2 cellular contexts compared by ENCODE assay signal in the genomic region with DNA sequence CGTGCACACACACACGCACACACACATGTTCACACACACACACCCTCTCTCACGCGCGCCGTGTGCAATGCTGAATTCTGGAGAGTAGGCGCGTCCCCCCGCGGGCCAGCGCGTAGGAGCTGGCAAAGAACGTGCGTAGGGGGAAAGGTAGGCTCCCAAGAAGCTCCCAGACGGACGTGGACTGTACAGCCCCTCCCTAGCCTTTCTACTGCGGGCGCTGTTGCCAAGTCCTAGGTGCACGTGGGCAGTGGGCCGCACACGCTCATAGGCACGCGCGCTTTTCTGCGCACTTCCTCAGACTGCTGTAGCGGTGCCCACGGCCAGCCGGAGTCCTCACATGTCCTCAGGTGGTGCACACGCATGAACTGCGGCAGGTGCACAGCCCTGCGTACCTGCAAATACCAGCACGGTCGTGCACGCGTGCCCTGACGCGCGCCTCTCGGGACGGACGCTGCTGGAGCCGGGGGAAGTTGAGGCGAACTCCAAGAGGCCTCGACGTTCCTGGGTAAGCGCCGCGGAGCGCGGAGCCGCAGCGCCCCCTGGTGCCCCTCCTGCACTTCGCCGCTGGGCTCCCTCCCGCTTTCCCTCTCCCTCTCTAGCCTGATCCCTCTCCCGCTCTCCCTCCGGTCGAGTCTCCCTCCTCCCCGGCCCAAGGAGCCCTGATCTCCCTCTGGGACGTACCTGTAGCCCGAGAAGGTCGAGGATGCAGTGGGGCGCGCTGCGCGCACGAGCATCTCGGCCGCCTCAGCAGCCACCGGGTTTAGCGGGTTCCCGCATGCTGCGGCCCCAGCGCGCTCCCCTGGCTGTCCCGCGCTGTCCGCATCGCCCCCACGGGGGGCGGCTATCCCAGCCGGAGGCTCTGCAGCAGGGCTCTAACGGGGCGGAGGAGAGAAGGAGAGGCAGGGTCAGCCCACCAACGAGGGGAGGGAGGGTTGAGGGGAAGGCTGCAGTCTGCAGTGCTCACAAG.
A peak's percentile ranks its signal among the peaks of the same experiment; 100 is the strongest.
TF ChIP-seq lines count a peak whose summit lies in the region.

No MANE protein-coding gene starts in this region.

TF ChIP-seq in GM23338, 12 proteins besides CTCF, POLR2A, EP300 and RAD21:
- no peak for TF ChIP-seq POLR2AphosphoS5 (IDR thresholded peaks at IDR 0.05; ENCODE audit: low read depth)
- TF ChIP-seq EZH2 (IDR thresholded peaks at IDR 0.05; ENCODE audit: low read depth, unreplicated experiment), result peak; percentile 10
- TF ChIP-seq, protein P1, sequence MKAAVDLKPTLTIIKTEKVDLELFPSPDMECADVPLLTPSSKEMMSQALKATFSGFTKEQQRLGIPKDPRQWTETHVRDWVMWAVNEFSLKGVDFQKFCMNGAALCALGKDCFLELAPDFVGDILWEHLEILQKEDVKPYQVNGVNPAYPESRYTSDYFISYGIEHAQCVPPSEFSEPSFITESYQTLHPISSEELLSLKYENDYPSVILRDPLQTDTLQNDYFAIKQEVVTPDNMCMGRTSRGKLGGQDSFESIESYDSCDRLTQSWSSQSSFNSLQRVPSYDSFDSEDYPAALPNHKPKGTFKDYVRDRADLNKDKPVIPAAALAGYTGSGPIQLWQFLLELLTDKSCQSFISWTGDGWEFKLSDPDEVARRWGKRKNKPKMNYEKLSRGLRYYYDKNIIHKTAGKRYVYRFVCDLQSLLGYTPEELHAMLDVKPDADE (IDR thresholded peaks at IDR 0.05), result peak; percentile 48

TF ChIP-seq in GM12878, 131 proteins besides CTCF, POLR2A, EP300 and RAD21 (continues in another document):
- TF ChIP-seq ZBED1 (IDR thresholded peaks at IDR 0.05; ENCODE audit: borderline replicate concordance) (no peak), ESRRA (IDR thresholded peaks at IDR 0.05; ENCODE audit: low read length) (no peak), ASH2L (IDR thresholded peaks at IDR 0.05; ENCODE audit: borderline replicate concordance, low read depth) (no peak), LARP7 (IDR thresholded peaks at IDR 0.05) (no peak), SREBF1 (IDR thresholded peaks at IDR 0.05; ENCODE audit: low read length) (no peak), NBN (IDR thresholded peaks at IDR 0.05) (peak; percentile 21; the same call in 1 of the 2 replicates), JUNB (IDR thresholded peaks at IDR 0.05) (no peak), GATAD2B (conservative IDR thresholded peaks at IDR 0.05; ENCODE audit: low read depth) (peak; percentile 67; the same call in 1 of the 2 replicates), MEF2A (IDR thresholded peaks at IDR 0.05; ENCODE audit: insufficient read depth, low read depth, low read length) (no peak), RELA (IDR thresholded peaks at IDR 0.05; ENCODE audit: borderline replicate concordance, partially characterized antibody) (no peak), MTA3 (IDR thresholded peaks at IDR 0.05; ENCODE audit: borderline replicate concordance, low read length) (no peak), TBL1XR1 (IDR thresholded peaks at IDR 0.05; ENCODE audit: low read depth, low read length) (no peak), CHD1 (IDR thresholded peaks at IDR 0.05; ENCODE audit: low read depth, low read length) (no peak), IKZF1 (conservative IDR thresholded peaks at IDR 0.05) (peak; percentile 80), BRCA1 (IDR thresholded peaks at IDR 0.05; ENCODE audit: low read depth, low read length) (no peak), ZNF24 (IDR thresholded peaks at IDR 0.05) (no peak; the same call in 1 of the 2 replicates), MTA2 (IDR thresholded peaks at IDR 0.05; ENCODE audit: low read depth) (no peak), CHD2 (IDR thresholded peaks at IDR 0.05; ENCODE audit: borderline replicate concordance, low read depth, low read length) (no peak), ZNF384 (IDR thresholded peaks at IDR 0.05; ENCODE audit: borderline replicate concordance, low read depth, low read length) (no peak), RAD51 (IDR thresholded peaks at IDR 0.05) (no peak), ETV6 (conservative IDR thresholded peaks at IDR 0.05 in 1 of 2, IDR thresholded peaks at IDR 0.05 in 1 of 2; ENCODE audit: borderline replicate concordance in 1 of 2, low read depth in 1 of 2) (no peak), SUPT20H (IDR thresholded peaks at IDR 0.05; ENCODE audit: borderline replicate concordance, control insufficient read depth, low read depth, low read length) (no peak), MYC (IDR thresholded peaks at IDR 0.05; ENCODE audit: insufficient read depth, insufficient read length, insufficient replicate concordance, low read length, severe bottlenecking) (peak; percentile 70)
- TF ChIP-seq, protein P2, sequence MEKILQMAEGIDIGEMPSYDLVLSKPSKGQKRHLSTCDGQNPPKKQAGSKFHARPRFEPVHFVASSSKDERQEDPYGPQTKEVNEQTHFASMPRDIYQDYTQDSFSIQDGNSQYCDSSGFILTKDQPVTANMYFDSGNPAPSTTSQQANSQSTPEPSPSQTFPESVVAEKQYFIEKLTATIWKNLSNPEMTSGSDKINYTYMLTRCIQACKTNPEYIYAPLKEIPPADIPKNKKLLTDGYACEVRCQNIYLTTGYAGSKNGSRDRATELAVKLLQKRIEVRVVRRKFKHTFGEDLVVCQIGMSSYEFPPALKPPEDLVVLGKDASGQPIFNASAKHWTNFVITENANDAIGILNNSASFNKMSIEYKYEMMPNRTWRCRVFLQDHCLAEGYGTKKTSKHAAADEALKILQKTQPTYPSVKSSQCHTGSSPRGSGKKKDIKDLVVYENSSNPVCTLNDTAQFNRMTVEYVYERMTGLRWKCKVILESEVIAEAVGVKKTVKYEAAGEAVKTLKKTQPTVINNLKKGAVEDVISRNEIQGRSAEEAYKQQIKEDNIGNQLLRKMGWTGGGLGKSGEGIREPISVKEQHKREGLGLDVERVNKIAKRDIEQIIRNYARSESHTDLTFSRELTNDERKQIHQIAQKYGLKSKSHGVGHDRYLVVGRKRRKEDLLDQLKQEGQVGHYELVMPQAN (conservative IDR thresholded peaks at IDR 0.05), result 0 out of 2 replicates have a peak, but pooled peaks have one; percentile 62
- TF ChIP-seq, protein P3, sequence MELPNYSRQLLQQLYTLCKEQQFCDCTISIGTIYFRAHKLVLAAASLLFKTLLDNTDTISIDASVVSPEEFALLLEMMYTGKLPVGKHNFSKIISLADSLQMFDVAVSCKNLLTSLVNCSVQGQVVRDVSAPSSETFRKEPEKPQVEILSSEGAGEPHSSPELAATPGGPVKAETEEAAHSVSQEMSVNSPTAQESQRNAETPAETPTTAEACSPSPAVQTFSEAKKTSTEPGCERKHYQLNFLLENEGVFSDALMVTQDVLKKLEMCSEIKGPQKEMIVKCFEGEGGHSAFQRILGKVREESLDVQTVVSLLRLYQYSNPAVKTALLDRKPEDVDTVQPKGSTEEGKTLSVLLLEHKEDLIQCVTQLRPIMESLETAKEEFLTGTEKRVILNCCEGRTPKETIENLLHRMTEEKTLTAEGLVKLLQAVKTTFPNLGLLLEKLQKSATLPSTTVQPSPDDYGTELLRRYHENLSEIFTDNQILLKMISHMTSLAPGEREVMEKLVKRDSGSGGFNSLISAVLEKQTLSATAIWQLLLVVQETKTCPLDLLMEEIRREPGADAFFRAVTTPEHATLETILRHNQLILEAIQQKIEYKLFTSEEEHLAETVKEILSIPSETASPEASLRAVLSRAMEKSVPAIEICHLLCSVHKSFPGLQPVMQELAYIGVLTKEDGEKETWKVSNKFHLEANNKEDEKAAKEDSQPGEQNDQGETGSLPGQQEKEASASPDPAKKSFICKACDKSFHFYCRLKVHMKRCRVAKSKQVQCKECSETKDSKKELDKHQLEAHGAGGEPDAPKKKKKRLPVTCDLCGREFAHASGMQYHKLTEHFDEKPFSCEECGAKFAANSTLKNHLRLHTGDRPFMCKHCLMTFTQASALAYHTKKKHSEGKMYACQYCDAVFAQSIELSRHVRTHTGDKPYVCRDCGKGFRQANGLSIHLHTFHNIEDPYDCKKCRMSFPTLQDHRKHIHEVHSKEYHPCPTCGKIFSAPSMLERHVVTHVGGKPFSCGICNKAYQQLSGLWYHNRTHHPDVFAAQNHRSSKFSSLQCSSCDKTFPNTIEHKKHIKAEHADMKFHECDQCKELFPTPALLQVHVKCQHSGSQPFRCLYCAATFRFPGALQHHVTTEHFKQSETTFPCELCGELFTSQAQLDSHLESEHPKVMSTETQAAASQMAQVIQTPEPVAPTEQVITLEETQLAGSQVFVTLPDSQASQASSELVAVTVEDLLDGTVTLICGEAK (IDR thresholded peaks at IDR 0.05; ENCODE audit: borderline replicate concordance), result no peak
- TF ChIP-seq, protein P4, sequence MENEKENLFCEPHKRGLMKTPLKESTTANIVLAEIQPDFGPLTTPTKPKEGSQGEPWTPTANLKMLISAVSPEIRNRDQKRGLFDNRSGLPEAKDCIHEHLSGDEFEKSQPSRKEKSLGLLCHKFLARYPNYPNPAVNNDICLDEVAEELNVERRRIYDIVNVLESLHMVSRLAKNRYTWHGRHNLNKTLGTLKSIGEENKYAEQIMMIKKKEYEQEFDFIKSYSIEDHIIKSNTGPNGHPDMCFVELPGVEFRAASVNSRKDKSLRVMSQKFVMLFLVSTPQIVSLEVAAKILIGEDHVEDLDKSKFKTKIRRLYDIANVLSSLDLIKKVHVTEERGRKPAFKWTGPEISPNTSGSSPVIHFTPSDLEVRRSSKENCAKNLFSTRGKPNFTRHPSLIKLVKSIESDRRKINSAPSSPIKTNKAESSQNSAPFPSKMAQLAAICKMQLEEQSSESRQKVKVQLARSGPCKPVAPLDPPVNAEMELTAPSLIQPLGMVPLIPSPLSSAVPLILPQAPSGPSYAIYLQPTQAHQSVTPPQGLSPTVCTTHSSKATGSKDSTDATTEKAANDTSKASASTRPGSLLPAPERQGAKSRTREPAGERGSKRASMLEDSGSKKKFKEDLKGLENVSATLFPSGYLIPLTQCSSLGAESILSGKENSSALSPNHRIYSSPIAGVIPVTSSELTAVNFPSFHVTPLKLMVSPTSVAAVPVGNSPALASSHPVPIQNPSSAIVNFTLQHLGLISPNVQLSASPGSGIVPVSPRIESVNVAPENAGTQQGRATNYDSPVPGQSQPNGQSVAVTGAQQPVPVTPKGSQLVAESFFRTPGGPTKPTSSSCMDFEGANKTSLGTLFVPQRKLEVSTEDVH (IDR thresholded peaks at IDR 0.05; ENCODE audit: low read depth, partially characterized antibody), result no peak
- TF ChIP-seq, protein P5, sequence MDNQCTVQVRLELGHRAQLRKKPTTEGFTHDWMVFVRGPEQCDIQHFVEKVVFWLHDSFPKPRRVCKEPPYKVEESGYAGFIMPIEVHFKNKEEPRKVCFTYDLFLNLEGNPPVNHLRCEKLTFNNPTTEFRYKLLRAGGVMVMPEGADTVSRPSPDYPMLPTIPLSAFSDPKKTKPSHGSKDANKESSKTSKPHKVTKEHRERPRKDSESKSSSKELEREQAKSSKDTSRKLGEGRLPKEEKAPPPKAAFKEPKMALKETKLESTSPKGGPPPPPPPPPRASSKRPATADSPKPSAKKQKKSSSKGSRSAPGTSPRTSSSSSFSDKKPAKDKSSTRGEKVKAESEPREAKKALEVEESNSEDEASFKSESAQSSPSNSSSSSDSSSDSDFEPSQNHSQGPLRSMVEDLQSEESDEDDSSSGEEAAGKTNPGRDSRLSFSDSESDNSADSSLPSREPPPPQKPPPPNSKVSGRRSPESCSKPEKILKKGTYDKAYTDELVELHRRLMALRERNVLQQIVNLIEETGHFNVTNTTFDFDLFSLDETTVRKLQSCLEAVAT (IDR thresholded peaks at IDR 0.05), result no peak
- TF ChIP-seq, protein P6, sequence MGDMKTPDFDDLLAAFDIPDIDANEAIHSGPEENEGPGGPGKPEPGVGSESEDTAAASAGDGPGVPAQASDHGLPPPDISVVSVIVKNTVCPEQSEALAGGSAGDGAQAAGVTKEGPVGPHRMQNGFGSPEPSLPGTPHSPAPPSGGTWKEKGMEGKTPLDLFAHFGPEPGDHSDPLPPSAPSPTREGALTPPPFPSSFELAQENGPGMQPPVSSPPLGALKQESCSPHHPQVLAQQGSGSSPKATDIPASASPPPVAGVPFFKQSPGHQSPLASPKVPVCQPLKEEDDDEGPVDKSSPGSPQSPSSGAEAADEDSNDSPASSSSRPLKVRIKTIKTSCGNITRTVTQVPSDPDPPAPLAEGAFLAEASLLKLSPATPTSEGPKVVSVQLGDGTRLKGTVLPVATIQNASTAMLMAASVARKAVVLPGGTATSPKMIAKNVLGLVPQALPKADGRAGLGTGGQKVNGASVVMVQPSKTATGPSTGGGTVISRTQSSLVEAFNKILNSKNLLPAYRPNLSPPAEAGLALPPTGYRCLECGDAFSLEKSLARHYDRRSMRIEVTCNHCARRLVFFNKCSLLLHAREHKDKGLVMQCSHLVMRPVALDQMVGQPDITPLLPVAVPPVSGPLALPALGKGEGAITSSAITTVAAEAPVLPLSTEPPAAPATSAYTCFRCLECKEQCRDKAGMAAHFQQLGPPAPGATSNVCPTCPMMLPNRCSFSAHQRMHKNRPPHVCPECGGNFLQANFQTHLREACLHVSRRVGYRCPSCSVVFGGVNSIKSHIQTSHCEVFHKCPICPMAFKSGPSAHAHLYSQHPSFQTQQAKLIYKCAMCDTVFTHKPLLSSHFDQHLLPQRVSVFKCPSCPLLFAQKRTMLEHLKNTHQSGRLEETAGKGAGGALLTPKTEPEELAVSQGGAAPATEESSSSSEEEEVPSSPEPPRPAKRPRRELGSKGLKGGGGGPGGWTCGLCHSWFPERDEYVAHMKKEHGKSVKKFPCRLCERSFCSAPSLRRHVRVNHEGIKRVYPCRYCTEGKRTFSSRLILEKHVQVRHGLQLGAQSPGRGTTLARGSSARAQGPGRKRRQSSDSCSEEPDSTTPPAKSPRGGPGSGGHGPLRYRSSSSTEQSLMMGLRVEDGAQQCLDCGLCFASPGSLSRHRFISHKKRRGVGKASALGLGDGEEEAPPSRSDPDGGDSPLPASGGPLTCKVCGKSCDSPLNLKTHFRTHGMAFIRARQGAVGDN (IDR thresholded peaks at IDR 0.05), result no peak
- TF ChIP-seq, protein P7, sequence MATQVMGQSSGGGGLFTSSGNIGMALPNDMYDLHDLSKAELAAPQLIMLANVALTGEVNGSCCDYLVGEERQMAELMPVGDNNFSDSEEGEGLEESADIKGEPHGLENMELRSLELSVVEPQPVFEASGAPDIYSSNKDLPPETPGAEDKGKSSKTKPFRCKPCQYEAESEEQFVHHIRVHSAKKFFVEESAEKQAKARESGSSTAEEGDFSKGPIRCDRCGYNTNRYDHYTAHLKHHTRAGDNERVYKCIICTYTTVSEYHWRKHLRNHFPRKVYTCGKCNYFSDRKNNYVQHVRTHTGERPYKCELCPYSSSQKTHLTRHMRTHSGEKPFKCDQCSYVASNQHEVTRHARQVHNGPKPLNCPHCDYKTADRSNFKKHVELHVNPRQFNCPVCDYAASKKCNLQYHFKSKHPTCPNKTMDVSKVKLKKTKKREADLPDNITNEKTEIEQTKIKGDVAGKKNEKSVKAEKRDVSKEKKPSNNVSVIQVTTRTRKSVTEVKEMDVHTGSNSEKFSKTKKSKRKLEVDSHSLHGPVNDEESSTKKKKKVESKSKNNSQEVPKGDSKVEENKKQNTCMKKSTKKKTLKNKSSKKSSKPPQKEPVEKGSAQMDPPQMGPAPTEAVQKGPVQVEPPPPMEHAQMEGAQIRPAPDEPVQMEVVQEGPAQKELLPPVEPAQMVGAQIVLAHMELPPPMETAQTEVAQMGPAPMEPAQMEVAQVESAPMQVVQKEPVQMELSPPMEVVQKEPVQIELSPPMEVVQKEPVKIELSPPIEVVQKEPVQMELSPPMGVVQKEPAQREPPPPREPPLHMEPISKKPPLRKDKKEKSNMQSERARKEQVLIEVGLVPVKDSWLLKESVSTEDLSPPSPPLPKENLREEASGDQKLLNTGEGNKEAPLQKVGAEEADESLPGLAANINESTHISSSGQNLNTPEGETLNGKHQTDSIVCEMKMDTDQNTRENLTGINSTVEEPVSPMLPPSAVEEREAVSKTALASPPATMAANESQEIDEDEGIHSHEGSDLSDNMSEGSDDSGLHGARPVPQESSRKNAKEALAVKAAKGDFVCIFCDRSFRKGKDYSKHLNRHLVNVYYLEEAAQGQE (IDR thresholded peaks at IDR 0.05; ENCODE audit: low read depth, low read length), result no peak
